8 cellular contexts compared by ENCODE assay signal in genomic region chr6:3456794-3457709, GRCh38. TPM values are rescaled to one million over a fixed set of nuclear protein-coding genes. Genes with fewer than 3 reads are reported as not detected.
A peak's percentile ranks its signal among the peaks of the same experiment; 100 is the strongest.
DNase-seq lines count a peak whose midpoint lies in the region; ATAC-seq and TF ChIP-seq lines count a peak whose summit lies in the region.

Gene SLC22A23, minus strand, starts transcription at chr6:3457050. Its CDS starts 491 bp downstream, at chr6:3456559.

- H3K36me3 ChIP-seq in ascending aorta: no peaks in the 10 kb centered on the region
- no peaks in the 10 kb centered on the region for H3K36me3 ChIP-seq in aorta (ENCODE audit: control insufficient read depth in 1 of 2, insufficient read depth in 2 of 2, low read length in 1 of 2)

- no peaks in the 10 kb centered on the region for H3K9me3 Mint-ChIP-seq in T-cell

- peak; percentile 36 to 92 (median 59) for TF ChIP-seq CTCF in ascending aorta (IDR thresholded peaks at IDR 0.05)

- H3K4me1 ChIP-seq in ascending aorta (peaks cover 5 to 8% of the 10 kb centered on the region in 2 donors), aorta (ENCODE audit: control insufficient read depth in 1 of 2, insufficient read depth in 2 of 2, low read length in 2 of 2) (peaks cover 0 to 1% of the 10 kb centered on the region in 2 donors)

- H3K27me3 Mint-ChIP-seq in T-cell: peaks cover 7 to 20% of the 10 kb centered on the region in 2 donors

- no peaks in the 10 kb centered on the region for H3K27me3 ChIP-seq in ascending aorta
- no peaks in the 10 kb centered on the region for H3K27me3 ChIP-seq in aorta (ENCODE audit: control insufficient read depth in 1 of 2, insufficient read depth in 2 of 2, low read length in 1 of 2)

- H3K27ac Mint-ChIP-seq in T-cell: peak within 1 kb of the TSS; percentile 5 to 56

- H3K4me1 Mint-ChIP-seq in T-cell: peaks cover 8 to 12% (median 9%) of the 10 kb centered on the region in 3 donors

- CTCF ChIA-PET in T-cell (lab: Charles Lee): interaction anchor here (0.6 to 1.5 kb wide), 5 partner anchors 9 to 673 kb away, joined by 3 to 9 read pairs (median 4); no protein-coding TSS in a partner anchor

- intact Hi-C loops in ascending aorta (cut with DNase I) (loop anchor here (5.0 to 10.0 kb wide), 3 partner anchors 175 to 528 kb away; no protein-coding TSS in a partner anchor), sciatic nerve (cut with DNase I) (loop anchor here (10.0 kb wide), 1 partner anchor 172 kb away; no protein-coding TSS in a partner anchor), aorta (cut with DNase I) (loop anchor here in 1 of 2 donors (10.0 kb wide), 1 partner anchor 268 kb away; no protein-coding TSS in a partner anchor)

- peak within 1 kb of the TSS; percentile 42 for H3K4me3 ChIP-seq in Jurkat, Clone E6-1 (ENCODE audit: low read length)
- H3K4me3 ChIP-seq in ascending aorta (peak within 1 kb of the TSS; percentile 74 to 79), aorta (ENCODE audit: low read length in 2 of 2) (peak within 1 kb of the TSS; percentile 62 to 88)

- 1% methylated on average over 68 to 116 of the region's 116 CpGs for WGBS in aorta, 2 donors

- DNase-seq in NCI-H1694 treated with DMSO at 0.1 percent for 48 hours (lab: John Stamatoyannopoulos, UW): peak; percentile 18
- DNase-seq in NCI-H1694 (lab: John Stamatoyannopoulos, UW): no peak
- peak; percentile 30 for DNase-seq in Jurkat, Clone E6-1 (ENCODE audit: low read depth, low spot score)
- peak; percentile 45 to 78 (median 68) for DNase-seq in T-cell
- DNase-seq in ascending aorta (ENCODE audit: low spot score in 2 of 2): peak in 1 of 2 donors; percentile 72
- DNase-seq in hypothalamus (lab: John Stamatoyannopoulos, UW): peak in 48 of 51 donors; percentile 25 to 86 (median 64)
- DNase-seq in sciatic nerve (ENCODE audit: low spot score): peak; percentile 75
- peak; percentile 58 to 87 for DNase-seq in aorta

- H3K27ac ChIP-seq in ascending aorta (peak within 1 kb of the TSS in 1 of 2 donors; percentile 37), aorta (ENCODE audit: low read depth in 1 of 2, low read length in 2 of 2) (no peak within 1 kb of the TSS)

- POLR2A ChIA-PET in T-cell (lab: Charles Lee): no interaction called here

- ATAC-seq in T-cell (replicated peaks in 1 of 4): peak; percentile 52 to 78 (median 76)
- ATAC-seq in sciatic nerve: peak; percentile 55
- peak; percentile 87 for ATAC-seq in aorta (ENCODE audit: low FRiP score)

- H3K9me3 ChIP-seq in ascending aorta (no peaks in the 10 kb centered on the region), aorta (ENCODE audit: control insufficient read depth, low read length) (no peaks in the 10 kb centered on the region)

- H3K4me3 Mint-ChIP-seq in T-cell: peak within 1 kb of the TSS; percentile 79 to 93 (median 79)

- H3K36me3 Mint-ChIP-seq in T-cell: no peaks in the 10 kb centered on the region

RNA-seq across cellular contexts. Expression of gene SLC22A23, which starts in this region (rescaled TPM):
- polyA plus RNA-seq in Jurkat, Clone E6-1 (2012; ENCODE audit: insufficient read depth, insufficient read length): 5.5 TPM
- total RNA-seq in T-cell: 10 to 100 TPM in 3 of 5 donors, 1 to 10 TPM in 2; 6.2 to 14.8 (median 12.1) TPM
- 42.0 TPM for total RNA-seq in ascending aorta
- 10.3 TPM for total RNA-seq in sciatic nerve
- total RNA-seq in aorta: 1 to 10 TPM; 6.0 to 9.4 TPM
- polyA plus RNA-seq in aorta: 1 to 10 TPM; 1.5 to 2.6 TPM
